In the genomic region with DNA sequence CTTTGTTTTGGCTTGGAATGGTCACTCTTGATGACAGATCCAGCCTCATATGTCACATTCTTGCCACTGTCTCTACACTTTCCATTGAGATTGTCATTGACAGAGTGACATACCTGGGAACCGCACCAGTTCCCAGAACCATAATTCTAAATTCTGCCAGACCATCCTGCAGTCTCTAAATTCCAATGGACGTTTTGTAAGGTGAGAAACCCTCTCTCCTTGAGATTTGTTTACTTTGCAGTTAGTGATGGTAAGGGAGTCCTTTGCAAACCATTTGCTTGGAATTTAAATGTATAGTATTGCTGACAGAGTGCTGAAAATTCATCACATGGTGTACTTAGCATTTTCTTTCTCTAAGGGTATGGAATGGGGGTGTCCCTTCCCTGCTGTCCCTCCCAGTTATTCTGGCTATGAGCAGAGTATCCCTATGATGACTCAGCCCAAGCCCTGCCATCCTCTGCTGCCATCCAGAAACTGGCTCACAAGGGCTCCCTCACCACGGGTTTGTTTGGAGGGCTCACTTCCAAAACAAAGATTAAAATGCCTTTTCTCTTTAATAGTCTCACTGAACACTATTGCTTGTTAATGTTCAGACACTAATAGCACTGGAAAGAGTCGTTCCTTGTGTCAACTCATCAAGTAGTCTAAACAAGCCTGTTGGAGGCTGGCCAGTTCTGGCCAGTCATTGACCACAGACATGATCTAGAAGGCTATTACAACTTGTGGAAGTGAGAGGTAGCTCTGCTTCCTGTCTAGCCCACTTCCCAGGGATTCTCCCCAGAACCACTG, we compare ENCODE assay signal across 9 cellular contexts.
DNase-seq lines count a peak whose midpoint lies in the region; ATAC-seq, FAIRE-seq and TF ChIP-seq lines count a peak whose summit lies in the region.
"Had no signal": no experiment of that assay in that cellular context is flagged by ENCODE, and none has a peak within 500 bp of the region (broad histone marks: within the 10 kb centered on the region; RNA-seq: fewer than 3 reads in every experiment).

No MANE protein-coding gene starts in this region.

- TF ChIP-seq CTCF in D721Med (IDR thresholded peaks at IDR 0.05; ENCODE audit: insufficient read depth, missing control alignments): no peak

- no peak overlapping the region for H3K27ac Mint-ChIP-seq in stimulated activated effector memory CD8-positive, alpha-beta T cell treated with anti-CD3 and anti-CD28 coated beads, Interleukin-12 subunit alpha, Interleukin-12 subunit beta, amount 100 ng/mL, for 72 hours

- FAIRE-seq in D721Med (lab: Jason Lieb, UNC): no peak
- FAIRE-seq: GM18507 had no signal

- H3K36me3 Mint-ChIP-seq in stimulated activated effector memory CD8-positive, alpha-beta T cell treated with anti-CD3 and anti-CD28 coated beads, Interleukin-12 subunit alpha, Interleukin-12 subunit beta, amount 100 ng/mL, for 72 hours: no peaks in the 10 kb centered on the region

- no peaks in the 10 kb centered on the region for H3K9me3 Mint-ChIP-seq in stimulated activated effector memory CD8-positive, alpha-beta T cell treated with anti-CD3 and anti-CD28 coated beads, Interleukin-12 subunit alpha, Interleukin-12 subunit beta, amount 100 ng/mL, for 72 hours

- DNase-seq in GM03348 (ENCODE audit: low spot score) (peak; percentile 73), RPMI7951 (ENCODE audit: low read depth) (peak; percentile 99), fibroblast of peridontal ligament (ENCODE audit: extremely low read depth) (peak; percentile 93), pulmonary artery endothelial cell (ENCODE audit: low read depth, low spot score) (peak; percentile 78), D721Med (ENCODE audit: insufficient read length, low spot score) (no peak)
- DNase-seq in stimulated activated effector memory CD8-positive, alpha-beta T cell treated with anti-CD3 and anti-CD28 coated beads, Interleukin-12 subunit alpha, Interleukin-12 subunit beta, amount 100 ng/mL, for 72 hours (ENCODE audit: low spot score in 2 of 2): no peak

- H3K4me3 Mint-ChIP-seq in stimulated activated effector memory CD8-positive, alpha-beta T cell treated with anti-CD3 and anti-CD28 coated beads, Interleukin-12 subunit alpha, Interleukin-12 subunit beta, amount 100 ng/mL, for 72 hours: no peak overlapping the region

- no peak for ATAC-seq in stimulated activated effector memory CD8-positive, alpha-beta T cell treated with anti-CD3 and anti-CD28 coated beads, Interleukin-12 subunit alpha, Interleukin-12 subunit beta, amount 100 ng/mL, for 72 hours
- ATAC-seq in GM21447 (IDR thresholded peaks at IDR 0.05; ENCODE audit: unreplicated experiment) (no peak), HG03139 (IDR thresholded peaks at IDR 0.05; ENCODE audit: unreplicated experiment) (no peak)

- H3K4me1 Mint-ChIP-seq in stimulated activated effector memory CD8-positive, alpha-beta T cell treated with anti-CD3 and anti-CD28 coated beads, Interleukin-12 subunit alpha, Interleukin-12 subunit beta, amount 100 ng/mL, for 72 hours: no peaks in the 10 kb centered on the region

Comparison
In these comparisons a context has a peak if more than half of its experiments do, and no peak if none do; other contexts are left out.
1. DNase-seq: peak in GM03348 (single experiment), RPMI7951 (single experiment), fibroblast of peridontal ligament (single experiment) and pulmonary artery endothelial cell (single experiment); none in stimulated activated effector memory CD8-positive, alpha-beta T cell treated with anti-CD3 and anti-CD28 coated beads, Interleukin-12 subunit alpha, Interleukin-12 subunit beta, amount 100 ng/mL, for 72 hours (0 of 2) and D721Med (single experiment).